Comparison of ENCODE assay signal across 7 cellular contexts in genomic region chr3:106018929-106019328, GRCh38.
"Had no signal": no experiment of that assay in that cellular context is flagged by ENCODE, and none has a peak within 500 bp of the region (broad histone marks: within the 10 kb centered on the region; RNA-seq: fewer than 3 reads in every experiment).

No MANE protein-coding gene starts in this region.

- DNase-seq: GDM1, GF-D8 had no signal

- FAIRE-seq: G401.6, GM12891, GM12892, GM18507, GM19239 had no signal
